ENCODE assay signal across 3 cellular contexts in the genomic region with DNA sequence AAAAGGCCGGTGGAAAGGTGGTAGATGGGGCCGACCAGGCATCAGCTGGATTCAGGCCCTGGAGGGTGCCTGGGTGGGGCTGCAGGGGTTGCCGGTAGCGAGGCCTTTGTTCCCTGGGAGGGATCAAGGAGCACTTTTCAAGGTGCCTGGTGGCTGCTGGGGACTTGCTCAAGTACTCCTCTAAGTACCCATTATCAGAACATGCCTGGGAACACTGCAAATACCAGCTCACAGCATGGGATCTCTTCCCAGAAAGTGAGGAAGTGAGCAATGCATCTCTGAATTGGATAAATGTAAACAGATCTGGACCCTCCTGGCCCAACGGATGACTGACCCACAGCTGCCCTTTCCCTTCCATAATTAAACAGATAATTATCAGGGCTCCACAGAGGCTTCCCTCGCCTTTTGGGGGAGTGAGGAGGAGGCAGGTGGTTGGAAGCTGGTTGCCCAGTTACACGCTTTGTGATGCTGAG.
A peak's percentile ranks its signal among the peaks of the same experiment; 100 is the strongest.
TF ChIP-seq lines count a peak whose summit lies in the region.

No MANE protein-coding gene starts in this region.

TF ChIP-seq in SK-N-SH, 30 proteins besides CTCF, POLR2A, EP300 and RAD21 (continues in another document):
- TF ChIP-seq RFX5 (IDR thresholded peaks at IDR 0.05; ENCODE audit: low read length): no peak
- TF ChIP-seq YY1 (IDR thresholded peaks at IDR 0.05; ENCODE audit: low read depth): no peak
- TF ChIP-seq, protein P1, sequence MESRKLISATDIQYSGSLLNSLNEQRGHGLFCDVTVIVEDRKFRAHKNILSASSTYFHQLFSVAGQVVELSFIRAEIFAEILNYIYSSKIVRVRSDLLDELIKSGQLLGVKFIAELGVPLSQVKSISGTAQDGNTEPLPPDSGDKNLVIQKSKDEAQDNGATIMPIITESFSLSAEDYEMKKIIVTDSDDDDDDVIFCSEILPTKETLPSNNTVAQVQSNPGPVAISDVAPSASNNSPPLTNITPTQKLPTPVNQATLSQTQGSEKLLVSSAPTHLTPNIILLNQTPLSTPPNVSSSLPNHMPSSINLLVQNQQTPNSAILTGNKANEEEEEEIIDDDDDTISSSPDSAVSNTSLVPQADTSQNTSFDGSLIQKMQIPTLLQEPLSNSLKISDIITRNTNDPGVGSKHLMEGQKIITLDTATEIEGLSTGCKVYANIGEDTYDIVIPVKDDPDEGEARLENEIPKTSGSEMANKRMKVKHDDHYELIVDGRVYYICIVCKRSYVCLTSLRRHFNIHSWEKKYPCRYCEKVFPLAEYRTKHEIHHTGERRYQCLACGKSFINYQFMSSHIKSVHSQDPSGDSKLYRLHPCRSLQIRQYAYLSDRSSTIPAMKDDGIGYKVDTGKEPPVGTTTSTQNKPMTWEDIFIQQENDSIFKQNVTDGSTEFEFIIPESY (IDR thresholded peaks at IDR 0.05; ENCODE audit: borderline replicate concordance, low read depth): no peak
- TF ChIP-seq, protein P2, sequence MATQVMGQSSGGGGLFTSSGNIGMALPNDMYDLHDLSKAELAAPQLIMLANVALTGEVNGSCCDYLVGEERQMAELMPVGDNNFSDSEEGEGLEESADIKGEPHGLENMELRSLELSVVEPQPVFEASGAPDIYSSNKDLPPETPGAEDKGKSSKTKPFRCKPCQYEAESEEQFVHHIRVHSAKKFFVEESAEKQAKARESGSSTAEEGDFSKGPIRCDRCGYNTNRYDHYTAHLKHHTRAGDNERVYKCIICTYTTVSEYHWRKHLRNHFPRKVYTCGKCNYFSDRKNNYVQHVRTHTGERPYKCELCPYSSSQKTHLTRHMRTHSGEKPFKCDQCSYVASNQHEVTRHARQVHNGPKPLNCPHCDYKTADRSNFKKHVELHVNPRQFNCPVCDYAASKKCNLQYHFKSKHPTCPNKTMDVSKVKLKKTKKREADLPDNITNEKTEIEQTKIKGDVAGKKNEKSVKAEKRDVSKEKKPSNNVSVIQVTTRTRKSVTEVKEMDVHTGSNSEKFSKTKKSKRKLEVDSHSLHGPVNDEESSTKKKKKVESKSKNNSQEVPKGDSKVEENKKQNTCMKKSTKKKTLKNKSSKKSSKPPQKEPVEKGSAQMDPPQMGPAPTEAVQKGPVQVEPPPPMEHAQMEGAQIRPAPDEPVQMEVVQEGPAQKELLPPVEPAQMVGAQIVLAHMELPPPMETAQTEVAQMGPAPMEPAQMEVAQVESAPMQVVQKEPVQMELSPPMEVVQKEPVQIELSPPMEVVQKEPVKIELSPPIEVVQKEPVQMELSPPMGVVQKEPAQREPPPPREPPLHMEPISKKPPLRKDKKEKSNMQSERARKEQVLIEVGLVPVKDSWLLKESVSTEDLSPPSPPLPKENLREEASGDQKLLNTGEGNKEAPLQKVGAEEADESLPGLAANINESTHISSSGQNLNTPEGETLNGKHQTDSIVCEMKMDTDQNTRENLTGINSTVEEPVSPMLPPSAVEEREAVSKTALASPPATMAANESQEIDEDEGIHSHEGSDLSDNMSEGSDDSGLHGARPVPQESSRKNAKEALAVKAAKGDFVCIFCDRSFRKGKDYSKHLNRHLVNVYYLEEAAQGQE (IDR thresholded peaks at IDR 0.05; ENCODE audit: low read depth, low read length): no peak
- TF ChIP-seq SMC3 (IDR thresholded peaks at IDR 0.05; ENCODE audit: low read depth, low read length): no peak
- TF ChIP-seq FOXM1 (IDR thresholded peaks at IDR 0.05; ENCODE audit: low read depth): no peak
- peak; percentile 33; the same call in 1 of the 2 replicates for TF ChIP-seq FOSL2 (IDR thresholded peaks at IDR 0.05; ENCODE audit: borderline replicate concordance, low read depth)
- TF ChIP-seq GABPA (IDR thresholded peaks at IDR 0.05; ENCODE audit: low read depth): no peak
- TF ChIP-seq, protein P3, sequence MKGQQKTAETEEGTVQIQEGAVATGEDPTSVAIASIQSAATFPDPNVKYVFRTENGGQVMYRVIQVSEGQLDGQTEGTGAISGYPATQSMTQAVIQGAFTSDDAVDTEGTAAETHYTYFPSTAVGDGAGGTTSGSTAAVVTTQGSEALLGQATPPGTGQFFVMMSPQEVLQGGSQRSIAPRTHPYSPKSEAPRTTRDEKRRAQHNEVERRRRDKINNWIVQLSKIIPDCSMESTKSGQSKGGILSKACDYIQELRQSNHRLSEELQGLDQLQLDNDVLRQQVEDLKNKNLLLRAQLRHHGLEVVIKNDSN (IDR thresholded peaks at IDR 0.05; ENCODE audit: borderline replicate concordance, low read depth): no peak
- TF ChIP-seq RXRA (IDR thresholded peaks at IDR 0.05; ENCODE audit: borderline replicate concordance, low read depth): peak; percentile 58; the same call in 1 of the 2 replicates
- TF ChIP-seq TCF12 (IDR thresholded peaks at IDR 0.05): peak; percentile 65
- TF ChIP-seq SIN3A (IDR thresholded peaks at IDR 0.05; ENCODE audit: borderline replicate concordance, low read depth, low read length): no peak
- TF ChIP-seq NRF1 (IDR thresholded peaks at IDR 0.05; ENCODE audit: low read depth, low read length): no peak

TF ChIP-seq in SK-N-SH treated with all-trans-retinoic acid at 6 μM for 48 hours, 23 proteins besides CTCF, POLR2A, EP300 and RAD21 (continues in another document):
- no peak for TF ChIP-seq ZC3H10 (CRISPR knock-in tag; IDR thresholded peaks at IDR 0.05)
- TF ChIP-seq TCF4 (CRISPR knock-in tag; IDR thresholded peaks at IDR 0.05; ENCODE audit: borderline replicate concordance): no peak
- TF ChIP-seq, protein P4, sequence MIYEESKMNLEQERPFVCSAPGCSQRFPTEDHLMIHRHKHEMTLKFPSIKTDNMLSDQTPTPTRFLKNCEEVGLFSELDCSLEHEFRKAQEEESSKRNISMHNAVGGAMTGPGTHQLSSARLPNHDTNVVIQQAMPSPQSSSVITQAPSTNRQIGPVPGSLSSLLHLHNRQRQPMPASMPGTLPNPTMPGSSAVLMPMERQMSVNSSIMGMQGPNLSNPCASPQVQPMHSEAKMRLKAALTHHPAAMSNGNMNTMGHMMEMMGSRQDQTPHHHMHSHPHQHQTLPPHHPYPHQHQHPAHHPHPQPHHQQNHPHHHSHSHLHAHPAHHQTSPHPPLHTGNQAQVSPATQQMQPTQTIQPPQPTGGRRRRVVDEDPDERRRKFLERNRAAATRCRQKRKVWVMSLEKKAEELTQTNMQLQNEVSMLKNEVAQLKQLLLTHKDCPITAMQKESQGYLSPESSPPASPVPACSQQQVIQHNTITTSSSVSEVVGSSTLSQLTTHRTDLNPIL (CRISPR knock-in tag; IDR thresholded peaks at IDR 0.05; ENCODE audit: low read depth): no peak
- TF ChIP-seq ISL1 (CRISPR knock-in tag; IDR thresholded peaks at IDR 0.05): no peak
- TF ChIP-seq, protein P5, sequence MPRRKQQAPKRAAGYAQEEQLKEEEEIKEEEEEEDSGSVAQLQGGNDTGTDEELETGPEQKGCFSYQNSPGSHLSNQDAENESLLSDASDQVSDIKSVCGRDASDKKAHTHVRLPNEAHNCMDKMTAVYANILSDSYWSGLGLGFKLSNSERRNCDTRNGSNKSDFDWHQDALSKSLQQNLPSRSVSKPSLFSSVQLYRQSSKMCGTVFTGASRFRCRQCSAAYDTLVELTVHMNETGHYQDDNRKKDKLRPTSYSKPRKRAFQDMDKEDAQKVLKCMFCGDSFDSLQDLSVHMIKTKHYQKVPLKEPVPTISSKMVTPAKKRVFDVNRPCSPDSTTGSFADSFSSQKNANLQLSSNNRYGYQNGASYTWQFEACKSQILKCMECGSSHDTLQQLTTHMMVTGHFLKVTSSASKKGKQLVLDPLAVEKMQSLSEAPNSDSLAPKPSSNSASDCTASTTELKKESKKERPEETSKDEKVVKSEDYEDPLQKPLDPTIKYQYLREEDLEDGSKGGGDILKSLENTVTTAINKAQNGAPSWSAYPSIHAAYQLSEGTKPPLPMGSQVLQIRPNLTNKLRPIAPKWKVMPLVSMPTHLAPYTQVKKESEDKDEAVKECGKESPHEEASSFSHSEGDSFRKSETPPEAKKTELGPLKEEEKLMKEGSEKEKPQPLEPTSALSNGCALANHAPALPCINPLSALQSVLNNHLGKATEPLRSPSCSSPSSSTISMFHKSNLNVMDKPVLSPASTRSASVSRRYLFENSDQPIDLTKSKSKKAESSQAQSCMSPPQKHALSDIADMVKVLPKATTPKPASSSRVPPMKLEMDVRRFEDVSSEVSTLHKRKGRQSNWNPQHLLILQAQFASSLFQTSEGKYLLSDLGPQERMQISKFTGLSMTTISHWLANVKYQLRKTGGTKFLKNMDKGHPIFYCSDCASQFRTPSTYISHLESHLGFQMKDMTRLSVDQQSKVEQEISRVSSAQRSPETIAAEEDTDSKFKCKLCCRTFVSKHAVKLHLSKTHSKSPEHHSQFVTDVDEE (CRISPR knock-in tag; IDR thresholded peaks at IDR 0.05): no peak
- no peak for TF ChIP-seq PPARA (CRISPR knock-in tag; IDR thresholded peaks at IDR 0.05; ENCODE audit: borderline replicate concordance)
- no peak for TF ChIP-seq SNAI2 (CRISPR knock-in tag; IDR thresholded peaks at IDR 0.05)
- TF ChIP-seq, protein P6, sequence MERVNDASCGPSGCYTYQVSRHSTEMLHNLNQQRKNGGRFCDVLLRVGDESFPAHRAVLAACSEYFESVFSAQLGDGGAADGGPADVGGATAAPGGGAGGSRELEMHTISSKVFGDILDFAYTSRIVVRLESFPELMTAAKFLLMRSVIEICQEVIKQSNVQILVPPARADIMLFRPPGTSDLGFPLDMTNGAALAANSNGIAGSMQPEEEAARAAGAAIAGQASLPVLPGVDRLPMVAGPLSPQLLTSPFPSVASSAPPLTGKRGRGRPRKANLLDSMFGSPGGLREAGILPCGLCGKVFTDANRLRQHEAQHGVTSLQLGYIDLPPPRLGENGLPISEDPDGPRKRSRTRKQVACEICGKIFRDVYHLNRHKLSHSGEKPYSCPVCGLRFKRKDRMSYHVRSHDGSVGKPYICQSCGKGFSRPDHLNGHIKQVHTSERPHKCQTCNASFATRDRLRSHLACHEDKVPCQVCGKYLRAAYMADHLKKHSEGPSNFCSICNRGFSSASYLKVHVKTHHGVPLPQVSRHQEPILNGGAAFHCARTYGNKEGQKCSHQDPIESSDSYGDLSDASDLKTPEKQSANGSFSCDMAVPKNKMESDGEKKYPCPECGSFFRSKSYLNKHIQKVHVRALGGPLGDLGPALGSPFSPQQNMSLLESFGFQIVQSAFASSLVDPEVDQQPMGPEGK (CRISPR knock-in tag; IDR thresholded peaks at IDR 0.05; ENCODE audit: borderline replicate concordance): no peak
- TF ChIP-seq ESRRG (CRISPR knock-in tag; IDR thresholded peaks at IDR 0.05): no peak
- no peak for TF ChIP-seq ZNF70 (CRISPR knock-in tag; IDR thresholded peaks at IDR 0.05)
- no peak for TF ChIP-seq ZNF8 (CRISPR knock-in tag; IDR thresholded peaks at IDR 0.05)
- TF ChIP-seq CSDC2 (CRISPR knock-in tag; IDR thresholded peaks at IDR 0.05): no peak
- TF ChIP-seq BACH2 (CRISPR knock-in tag; IDR thresholded peaks at IDR 0.05; ENCODE audit: borderline replicate concordance): no peak

TF ChIP-seq in endothelial cell of umbilical vein, 7 proteins besides CTCF, POLR2A, EP300 and RAD21:
- TF ChIP-seq POLR2AphosphoS5 (IDR thresholded peaks at IDR 0.05; ENCODE audit: insufficient read depth, low read depth, low read length) (peak; percentile 63), GATA2 (IDR thresholded peaks at IDR 0.05; ENCODE audit: insufficient read depth, insufficient read length, low read depth, low read length) (peak; percentile 93), JUN (IDR thresholded peaks at IDR 0.05; ENCODE audit: borderline replicate concordance, insufficient read depth, insufficient read length, low read depth) (peak; percentile 6), FOS (IDR thresholded peaks at IDR 0.05; ENCODE audit: borderline replicate concordance, insufficient read depth, low read length) (peak; percentile 65), EZH2 (IDR thresholded peaks at IDR 0.05; ENCODE audit: borderline replicate concordance, low read depth, low read length, severe bottlenecking) (no peak)
- TF ChIP-seq, protein P7, sequence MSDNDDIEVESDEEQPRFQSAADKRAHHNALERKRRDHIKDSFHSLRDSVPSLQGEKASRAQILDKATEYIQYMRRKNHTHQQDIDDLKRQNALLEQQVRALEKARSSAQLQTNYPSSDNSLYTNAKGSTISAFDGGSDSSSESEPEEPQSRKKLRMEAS (IDR thresholded peaks at IDR 0.05; ENCODE audit: insufficient read depth, insufficient read length): no peak
